ENCODE assay signal across 1 cellular context in genomic region chr12:24960222-24960855, GRCh38.
TF ChIP-seq lines count a peak whose summit lies in the region.

No MANE protein-coding gene starts in this region.

TF ChIP-seq in K562, 482 proteins besides CTCF, POLR2A, EP300 and RAD21 (continued from another document):
- TF ChIP-seq ZNF121 (CRISPR knock-in tag; conservative IDR thresholded peaks at IDR 0.05) (no peak), MAZ (CRISPR knock-in tag; conservative IDR thresholded peaks at IDR 0.05 in 1 of 2, IDR thresholded peaks at IDR 0.05 in 1 of 2) (peak in 1 of 2 experiments; percentile 18; a peak in 1 of 4 replicates), HOXB6 (CRISPR knock-in tag; IDR thresholded peaks at IDR 0.05; ENCODE audit: borderline replicate concordance) (no peak), ARID3B (CRISPR knock-in tag; IDR thresholded peaks at IDR 0.05; ENCODE audit: borderline replicate concordance) (no peak), ZNF764 (CRISPR knock-in tag; IDR thresholded peaks at IDR 0.05; ENCODE audit: low read depth) (no peak), C11orf30 (IDR thresholded peaks at IDR 0.05; ENCODE audit: low read depth) (peak; percentile 93), MAFG (tag; conservative IDR thresholded peaks at IDR 0.05) (peak; percentile 94), POLR2H (tag; IDR thresholded peaks at IDR 0.05; ENCODE audit: low read depth) (no peak)
